24 cellular contexts compared by ENCODE assay signal in the genomic region with DNA sequence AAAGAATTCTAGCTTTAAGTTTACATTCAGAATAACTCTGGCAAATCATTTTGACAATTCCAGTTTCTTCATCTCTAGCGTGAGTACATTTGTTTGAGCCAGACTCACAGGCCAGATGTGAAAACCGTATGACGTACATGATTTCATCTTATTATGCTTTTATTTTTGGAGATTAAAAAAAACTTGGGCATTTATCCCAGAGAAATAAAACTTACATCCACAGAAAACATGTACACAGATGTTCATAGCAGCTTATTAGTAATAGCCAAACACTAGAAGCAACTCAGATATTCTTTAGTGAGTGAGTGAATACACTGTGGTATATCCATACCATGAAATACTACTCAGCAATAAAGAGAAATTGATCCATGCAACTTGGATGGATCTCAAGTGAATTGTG.
A peak's percentile ranks its signal among the peaks of the same experiment; 100 is the strongest.
DNase-seq lines count a peak whose midpoint lies in the region; TF ChIP-seq lines count a peak whose summit lies in the region.
"Had no signal": no experiment of that assay in that cellular context is flagged by ENCODE, and none has a peak within 500 bp of the region (broad histone marks: within the 10 kb centered on the region; RNA-seq: fewer than 3 reads in every experiment).

No MANE protein-coding gene starts in this region.

- TF ChIP-seq CTCF in BJ (IDR thresholded peaks at IDR 0.05; ENCODE audit: insufficient read depth, low read depth, low read length) (no peak), fibroblast of villous mesenchyme (IDR thresholded peaks at IDR 0.05; ENCODE audit: insufficient read depth, low read depth, low read length) (no peak), HFFc6 (IDR thresholded peaks at IDR 0.05) (no peak), mesothelial cell of epicardium (IDR thresholded peaks at IDR 0.05; ENCODE audit: unreplicated experiment) (no peak)

- H3K4me3 Mint-ChIP-seq in HFFc6 (no peak overlapping the region), mesothelial cell of epicardium (no peak overlapping the region)
- H3K4me3 Mint-ChIP-seq: activated CD4-positive, alpha-beta memory T cell treated with anti-CD3 and anti-CD28 coated beads, Interleukin-2, amount 10 ng/mL, durations not matched to agents 7 days and 5 days; memory B cell; naive thymus-derived CD4-positive, alpha-beta T cell; stimulated activated effector memory CD8-positive, alpha-beta T cell treated with anti-CD3 and anti-CD28 coated beads, Interleukin-12 subunit alpha, Interleukin-12 subunit beta, amount 100 ng/mL, for 72 hours; T-helper 1 cell treated with Interleukin-12 subunit alpha and Interleukin-12 subunit beta and Interleukin-4 antibody, amounts not matched to agents 30 μg/mL and 1 μg/mL, for 36 hours had no signal

- CTCF ChIA-PET in BJ (lab: Yijun Ruan, JAX) = interaction anchor here (0.6 to 1.8 kb wide), 3 partner anchors 10 to 42 kb away, joined by 3 to 4 read pairs (median 3); no protein-coding TSS in a partner anchor

- H3K4me1 ChIP-seq in SJCRH30 (peaks cover 39% of the 10 kb centered on the region), skeletal muscle tissue (ENCODE audit: control insufficient read depth in 3 of 3, insufficient read depth in 3 of 3, low read length in 3 of 3) (peaks cover 0 to 5% (median 3%) of the 10 kb centered on the region in 3 donors)
- H3K4me1 ChIP-seq: spleen had no signal

- H3K27ac ChIP-seq in SJCRH30 = peak overlapping the region; percentile 93
- peak overlapping the region; percentile 56 for H3K27ac ChIP-seq in skeletal muscle tissue (ENCODE audit: low read depth, low read length)
- H3K27ac ChIP-seq: epithelial cell of prostate, HL-60, spleen had no signal

- H3K36me3 Mint-ChIP-seq in HFFc6 (ENCODE audit: low read depth) = no peaks in the 10 kb centered on the region
- H3K36me3 Mint-ChIP-seq in mesothelial cell of epicardium = no peaks in the 10 kb centered on the region
- H3K36me3 Mint-ChIP-seq: memory B cell; naive thymus-derived CD4-positive, alpha-beta T cell; stimulated activated effector memory CD8-positive, alpha-beta T cell treated with anti-CD3 and anti-CD28 coated beads, Interleukin-12 subunit alpha, Interleukin-12 subunit beta, amount 100 ng/mL, for 72 hours had no signal

- POLR2A ChIA-PET in BJ (lab: Charles Lee) = interaction anchor here (0.6 kb wide), 2 partner anchors 16 to 278 kb away, joined by 3 to 4 read pairs; no protein-coding TSS in a partner anchor

- H3K9me3 Mint-ChIP-seq in HFFc6 = no peaks in the 10 kb centered on the region
- peaks cover 8% of the 10 kb centered on the region for H3K9me3 Mint-ChIP-seq in mesothelial cell of epicardium
- H3K9me3 Mint-ChIP-seq: activated CD4-positive, alpha-beta memory T cell treated with anti-CD3 and anti-CD28 coated beads, Interleukin-2, amount 10 ng/mL, durations not matched to agents 7 days and 5 days; memory B cell; naive thymus-derived CD4-positive, alpha-beta T cell; stimulated activated effector memory CD8-positive, alpha-beta T cell treated with anti-CD3 and anti-CD28 coated beads, Interleukin-12 subunit alpha, Interleukin-12 subunit beta, amount 100 ng/mL, for 72 hours; T-helper 1 cell treated with Interleukin-12 subunit alpha and Interleukin-12 subunit beta and Interleukin-4 antibody, amounts not matched to agents 30 μg/mL and 1 μg/mL, for 36 hours had no signal

- no peaks in the 10 kb centered on the region for H3K36me3 ChIP-seq in BJ (ENCODE audit: control insufficient read depth, insufficient read depth, low read length)
- no peaks in the 10 kb centered on the region for H3K36me3 ChIP-seq in SJCRH30
- H3K36me3 ChIP-seq in skeletal muscle tissue (ENCODE audit: control insufficient read depth in 3 of 3, insufficient read depth in 3 of 3, low read length in 3 of 3) = no peaks in the 10 kb centered on the region
- H3K36me3 ChIP-seq: spleen had no signal

- H3K4me3 ChIP-seq in BJ (ENCODE audit: low read depth, low read length) (no peak overlapping the region), SJCRH30 (no peak overlapping the region), fibroblast of villous mesenchyme (ENCODE audit: low read depth, low read length) (no peak overlapping the region), skeletal muscle tissue (ENCODE audit: low read length in 3 of 3) (no peak overlapping the region)
- H3K4me3 ChIP-seq: spleen had no signal

- H3K9me3 ChIP-seq in SJCRH30 (replicated peaks) (peaks cover 3% of the 10 kb centered on the region; the same call in 1 of the 2 replicates), skeletal muscle tissue (ENCODE audit: control insufficient read depth in 3 of 3, low read length in 3 of 3) (no peaks in the 10 kb centered on the region)
- H3K9me3 ChIP-seq: spleen had no signal

- H3K4me1 Mint-ChIP-seq in HFFc6 (ENCODE audit: low read depth) = peaks cover 10% of the 10 kb centered on the region
- no peaks in the 10 kb centered on the region for H3K4me1 Mint-ChIP-seq in mesothelial cell of epicardium
- H3K4me1 Mint-ChIP-seq: activated CD4-positive, alpha-beta memory T cell treated with anti-CD3 and anti-CD28 coated beads, Interleukin-2, amount 10 ng/mL, durations not matched to agents 7 days and 5 days; memory B cell; stimulated activated effector memory CD8-positive, alpha-beta T cell treated with anti-CD3 and anti-CD28 coated beads, Interleukin-12 subunit alpha, Interleukin-12 subunit beta, amount 100 ng/mL, for 72 hours had no signal

- DNase-seq in BJ (ENCODE audit: low read depth) = peak; percentile 70
- no peak for DNase-seq in SJCRH30
- peak; percentile 85 for DNase-seq in fibroblast of villous mesenchyme (ENCODE audit: low read depth)
- no peak for DNase-seq in HFFc6
- DNase-seq in mesothelial cell of epicardium (ENCODE audit: low spot score in 2 of 2, unreplicated experiment in 2 of 2) = no peak
- no peak for DNase-seq in DMS 273 (lab: John Stamatoyannopoulos, UW; ENCODE audit: unreplicated experiment)
- DNase-seq: activated CD4-positive, alpha-beta memory T cell treated with anti-CD3 and anti-CD28 coated beads, Interleukin-2, amount 10 ng/mL, durations not matched to agents 7 days and 5 days; activated CD4-positive, CD25-positive, alpha-beta regulatory T cell treated with anti-CD3 and anti-CD28 coated beads, Interleukin-2, amount 50 U/mL, for 72 hours; activated effector memory CD4-positive, alpha-beta T cell treated with Interleukin-2 at 50 U/mL for 16 hours; DMS53; GF-D8; kidney glomerular epithelial cell; naive thymus-derived CD4-positive, alpha-beta T cell; NCI-H187 treated with DMSO at 0.1 percent for 48 hours; NCI-H524 treated with DMSO at 0.1 percent for 48 hours; occipital lobe; spleen; stimulated activated CD4-positive, alpha-beta T cell treated with anti-CD3 and anti-CD28 coated beads, Interleukin-2, amount 100 ng/mL, for 48 hours had no signal

- no peak overlapping the region for H3K9ac ChIP-seq in skeletal muscle tissue (ENCODE audit: low read depth in 1 of 3, low read length in 3 of 3)

- H3K27ac Mint-ChIP-seq in HFFc6 (no peak overlapping the region), mesothelial cell of epicardium (no peak overlapping the region)
- H3K27ac Mint-ChIP-seq: activated CD4-positive, alpha-beta memory T cell treated with anti-CD3 and anti-CD28 coated beads, Interleukin-2, amount 10 ng/mL, durations not matched to agents 7 days and 5 days; memory B cell; naive thymus-derived CD4-positive, alpha-beta T cell; stimulated activated effector memory CD8-positive, alpha-beta T cell treated with anti-CD3 and anti-CD28 coated beads, Interleukin-12 subunit alpha, Interleukin-12 subunit beta, amount 100 ng/mL, for 72 hours; T-helper 1 cell treated with Interleukin-12 subunit alpha and Interleukin-12 subunit beta and Interleukin-4 antibody, amounts not matched to agents 30 μg/mL and 1 μg/mL, for 36 hours had no signal

- H3K27me3 ChIP-seq in BJ (ENCODE audit: control insufficient read depth, insufficient read depth, low read length) = no peaks in the 10 kb centered on the region
- no peaks in the 10 kb centered on the region for H3K27me3 ChIP-seq in SJCRH30
- no peaks in the 10 kb centered on the region for H3K27me3 ChIP-seq in skeletal muscle tissue (ENCODE audit: control insufficient read depth in 3 of 3, insufficient read depth in 3 of 3, low read length in 3 of 3)
- H3K27me3 ChIP-seq: spleen had no signal

- H3K27me3 Mint-ChIP-seq in HFFc6 (ENCODE audit: insufficient read depth) = peaks cover 5% of the 10 kb centered on the region
- H3K27me3 Mint-ChIP-seq in mesothelial cell of epicardium (ENCODE audit: low read depth) = no peaks in the 10 kb centered on the region

Comparison
In these comparisons a context has a peak if more than half of its experiments do, and no peak if none do; other contexts are left out.
1. DNase-seq: peak in BJ (single experiment) and fibroblast of villous mesenchyme (single experiment); none in SJCRH30 (0 of 2), HFFc6 (single experiment), mesothelial cell of epicardium (0 of 2) and DMS 273 (single experiment).